In the genomic region with DNA sequence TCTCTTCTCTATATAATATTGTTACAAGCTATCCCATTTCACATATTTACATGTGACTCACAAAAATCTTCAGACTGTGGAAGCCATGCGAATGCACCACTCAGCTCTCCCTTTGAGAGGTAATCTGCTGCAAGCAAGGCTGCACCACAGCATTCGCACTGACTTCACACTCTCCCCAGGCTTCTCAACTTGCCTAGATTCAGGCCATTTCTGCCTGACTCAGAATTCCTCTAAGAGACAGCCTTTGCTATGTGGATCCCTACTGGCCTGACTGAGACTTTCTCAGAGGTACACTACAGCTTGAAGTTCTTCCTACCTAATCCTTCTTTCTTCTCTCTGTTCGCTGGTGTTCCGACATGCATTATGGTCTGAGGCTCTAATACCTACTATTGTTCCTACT, we compare ENCODE assay signal across 23 cellular contexts. TPM values are rescaled to one million over a fixed set of nuclear protein-coding genes. Genes with fewer than 3 reads are reported as not detected.
"Had no signal": no experiment of that assay in that cellular context is flagged by ENCODE, and none has a peak within 500 bp of the region (broad histone marks: within the 10 kb centered on the region; RNA-seq: fewer than 3 reads in every experiment).

No MANE protein-coding gene starts in this region.

- H3K4me3 ChIP-seq: esophagus muscularis mucosa, gastrocnemius medialis, heart right ventricle, ovary, right atrium auricular region, sigmoid colon, skin epidermis, tibial nerve, upper lobe of right lung, vagina had no signal

- H3K4me3 Mint-ChIP-seq: mesothelial cell of epicardium; natural killer cell treated with Interleukin-12 subunit alpha and Interleukin-12 subunit beta and Interleukin-15 and Interleukin-18, amount 100 ng/mL, for 72 hours; stimulated activated naive CD8-positive, alpha-beta T cell treated with anti-CD3 and anti-CD28 coated beads, Interleukin-15, Interleukin-2, amounts not matched to agents 100 ng/mL and 50 ng/mL, for 24 hours had no signal

- DNase-seq: central memory CD4-positive, alpha-beta T cell; cortex of kidney; effector memory CD4-positive, alpha-beta T cell; gastrocnemius medialis; heart right ventricle; hypothalamus; kidney glomerular epithelial cell; mammary epithelial cell; ovary; sigmoid colon; stimulated activated CD4-positive, alpha-beta T cell treated with anti-CD3 and anti-CD28 coated beads, Interleukin-2, amount 100 ng/mL, for 24 hours; upper lobe of right lung had no signal

- H3K4me1 Mint-ChIP-seq: mesothelial cell of epicardium had no signal

- H3K4me1 ChIP-seq: esophagus muscularis mucosa, gastrocnemius medialis, heart right ventricle, right atrium auricular region, sigmoid colon, tibial nerve, upper lobe of right lung, vagina had no signal

- ATAC-seq: gastrocnemius medialis; heart right ventricle; left lobe of liver; natural killer cell treated with Interleukin-12 subunit alpha and Interleukin-12 subunit beta and Interleukin-15 and Interleukin-18, amount 100 ng/mL, for 72 hours; upper lobe of right lung had no signal

- H3K27ac ChIP-seq: epithelial cell of prostate, esophagus muscularis mucosa, gastrocnemius medialis, heart right ventricle, neutrophil, ovary, right atrium auricular region, sigmoid colon, skin epidermis, tibial nerve, upper lobe of right lung, vagina had no signal

- H3K9me3 ChIP-seq: esophagus muscularis mucosa, gastrocnemius medialis, heart right ventricle, neutrophil, ovary, right atrium auricular region, sigmoid colon, tibial nerve, upper lobe of right lung, vagina had no signal

- H3K36me3 Mint-ChIP-seq: mesothelial cell of epicardium; natural killer cell treated with Interleukin-12 subunit alpha and Interleukin-12 subunit beta and Interleukin-15 and Interleukin-18, amount 100 ng/mL, for 72 hours had no signal

- H3K27me3 ChIP-seq: esophagus muscularis mucosa, gastrocnemius medialis, neutrophil, ovary, right atrium auricular region, sigmoid colon, tibial nerve, upper lobe of right lung, vagina had no signal

- H3K36me3 ChIP-seq: esophagus muscularis mucosa, gastrocnemius medialis, heart right ventricle, neutrophil, ovary, right atrium auricular region, sigmoid colon, tibial nerve, upper lobe of right lung, vagina had no signal

- H3K27ac Mint-ChIP-seq: mesothelial cell of epicardium; natural killer cell treated with Interleukin-12 subunit alpha and Interleukin-12 subunit beta and Interleukin-15 and Interleukin-18, amount 100 ng/mL, for 72 hours; stimulated activated naive CD8-positive, alpha-beta T cell treated with anti-CD3 and anti-CD28 coated beads, Interleukin-15, Interleukin-2, amounts not matched to agents 100 ng/mL and 50 ng/mL, for 24 hours had no signal

- H3K9me3 Mint-ChIP-seq: mesothelial cell of epicardium; stimulated activated naive CD8-positive, alpha-beta T cell treated with anti-CD3 and anti-CD28 coated beads, Interleukin-15, Interleukin-2, amounts not matched to agents 100 ng/mL and 50 ng/mL, for 24 hours had no signal

RNA-seq across cellular contexts. Expression of gene DMRTA1, which starts 21.1 kb away (rescaled TPM):
- total RNA-seq: natural killer cell treated with Interleukin-12 subunit alpha and Interleukin-12 subunit beta and Interleukin-15 and Interleukin-18, amount 100 ng/mL, for 72 hours had no signal
